8 cellular contexts compared by ENCODE assay signal in the genomic region with DNA sequence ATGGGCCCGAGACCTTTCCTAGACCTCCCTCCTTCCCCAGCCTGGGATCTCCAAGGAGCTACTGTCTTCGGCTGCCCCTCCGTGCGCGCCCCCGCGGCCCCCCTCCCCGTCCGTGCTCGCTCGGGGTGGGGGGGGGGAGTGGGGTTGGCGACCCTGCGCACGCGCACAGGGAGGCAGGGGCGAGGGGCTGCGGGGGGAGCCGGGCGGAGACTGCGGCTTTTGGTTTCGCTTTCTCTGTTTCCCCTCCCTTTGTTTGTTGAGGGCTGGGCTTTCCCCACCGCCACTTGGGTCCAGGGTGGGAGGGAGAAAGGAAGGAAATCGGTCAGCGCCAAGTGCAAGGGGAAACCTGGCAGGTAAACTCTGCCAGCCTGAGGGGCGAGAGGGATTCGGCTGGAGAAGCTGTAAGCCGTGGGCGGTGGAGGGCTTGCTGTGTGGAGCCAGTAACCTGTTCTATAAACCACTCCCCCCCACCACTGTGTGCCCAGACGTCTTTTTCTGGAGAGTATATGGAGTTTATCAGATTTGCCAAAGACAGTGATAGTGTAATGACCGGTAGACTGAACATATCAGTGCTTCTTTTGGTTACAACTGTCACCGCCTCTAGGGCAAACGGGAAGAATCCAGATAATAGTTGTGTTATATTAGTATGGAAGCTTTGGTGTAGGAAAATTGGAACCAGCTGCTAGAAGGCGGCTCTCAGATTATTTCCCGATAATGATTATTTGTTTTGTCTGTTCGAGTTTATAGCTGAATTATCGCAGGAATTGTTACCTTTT. TPM values are rescaled to one million over a fixed set of nuclear protein-coding genes. Genes with fewer than 3 reads are reported as not detected.
A peak's percentile ranks its signal among the peaks of the same experiment; 100 is the strongest.
DNase-seq lines count a peak whose midpoint lies in the region; ATAC-seq and TF ChIP-seq lines count a peak whose summit lies in the region.

No MANE protein-coding gene starts in this region.

- H3K27ac Mint-ChIP-seq in activated naive CD4-positive, alpha-beta T cell treated with anti-CD3 and anti-CD28 coated beads, Interleukin-2, amount 50 U/mL, for 72 hours = peak overlapping the region; percentile 80 to 90

- no peaks in the 10 kb centered on the region for H3K9me2 ChIP-seq in SK-N-SH

- under 1% methylated on average over 14 of the region's 36 CpGs for WGBS in SK-N-SH (ENCODE audit: low lambda C conversion rate)
- WGBS in upper lobe of left lung, 2 donors = 1 to 2% methylated on average over 24 to 25 of the region's 36 CpGs

- H3K36me3 ChIP-seq in KMS-11 (ENCODE audit: insufficient read depth) (peaks cover 32% of the 10 kb centered on the region; the same call in 1 of the 2 replicates), SK-N-SH (replicated peaks in 1 of 2; ENCODE audit: control insufficient read depth in 1 of 2, insufficient read depth in 2 of 2, low read length in 1 of 2) (peaks cover 41 to 42% of the 10 kb centered on the region in 2 experiments), cardiac muscle cell (peaks cover 39% of the 10 kb centered on the region), upper lobe of left lung (peaks cover under 1 to 44% (median 10%) of the 10 kb centered on the region in 4 donors)

- no peaks in the 10 kb centered on the region for H3F3A ChIP-seq in SK-N-SH (replicated peaks; ENCODE audit: insufficient read depth)

- TF ChIP-seq EP300 in SK-N-SH (IDR thresholded peaks at IDR 0.05; ENCODE audit: borderline replicate concordance in 1 of 2, low read depth in 1 of 2, low read length in 1 of 2) = peak in 1 of 2 experiments; percentile 71; a peak in 1 of 4 replicates
- no peak for TF ChIP-seq EP300 in upper lobe of left lung (IDR thresholded peaks at IDR 0.05)

- intact Hi-C loops in posterior cingulate gyrus (cut with DNase I) = loop anchor here (2.0 to 10.0 kb wide), 2 partner anchors 17 to 49 kb away; a partner anchor contains a TSS

- H3K27ac ChIP-seq in KMS-11 = peak overlapping the region; percentile 89
- peak overlapping the region; percentile 94 to 99 for H3K27ac ChIP-seq in SK-N-SH (ENCODE audit: low read depth in 2 of 2, low read length in 1 of 2)
- peak overlapping the region; percentile 95 for H3K27ac ChIP-seq in cardiac muscle cell
- H3K27ac ChIP-seq in upper lobe of left lung = peak overlapping the region; percentile 97 to 100 (median 99)

- CTCF ChIA-PET in SK-N-SH (lab: Yijun Ruan, JAX) = interaction anchor here (0.6 to 1.3 kb wide), 7 partner anchors 14 to 647 kb away, joined by 3 to 4 read pairs (median 3); a partner anchor contains a TSS

- peak; percentile 46 for ATAC-seq in GM21717 (IDR thresholded peaks at IDR 0.05; ENCODE audit: unreplicated experiment)
- peak; percentile 67 to 70 for ATAC-seq in activated naive CD4-positive, alpha-beta T cell treated with anti-CD3 and anti-CD28 coated beads, Interleukin-2, amount 50 U/mL, for 72 hours
- ATAC-seq in upper lobe of left lung (ENCODE audit: low FRiP score in 2 of 2) = peak; percentile 70 to 79

- no peak for TF ChIP-seq POLR2A in upper lobe of left lung (IDR thresholded peaks at IDR 0.05)

- H3K4me1 ChIP-seq in KMS-11 (ENCODE audit: low read depth, poor library complexity, severe bottlenecking) (peaks cover 54% of the 10 kb centered on the region), SK-N-SH (ENCODE audit: control insufficient read depth in 1 of 2, insufficient read depth in 2 of 2, low read depth in 1 of 2, low read length in 1 of 2) (peaks cover 20 to 28% of the 10 kb centered on the region in 2 experiments; a peak in 3 of 4 replicates), cardiac muscle cell (ENCODE audit: low read depth) (peaks cover 21% of the 10 kb centered on the region), upper lobe of left lung (peaks cover 46 to 61% (median 57%) of the 10 kb centered on the region in 4 donors)

- H3K9me3 ChIP-seq in SK-N-SH (no peaks in the 10 kb centered on the region), cardiac muscle cell (ENCODE audit: low read depth) (no peaks in the 10 kb centered on the region), upper lobe of left lung (no peaks in the 10 kb centered on the region)

- POLR2A ChIA-PET in SK-N-SH (lab: Yijun Ruan, JAX) = interaction anchor here (0.6 to 2.8 kb wide), 11 partner anchors 8 to 644 kb away, joined by 3 to 17 read pairs (median 4); a partner anchor contains a TSS

- H4K20me1 ChIP-seq in KMS-11 (ENCODE audit: insufficient read depth) (peaks cover 39% of the 10 kb centered on the region), SK-N-SH (ENCODE audit: insufficient read depth) (peaks cover 49% of the 10 kb centered on the region)

- H3K79me2 ChIP-seq in KMS-11 (ENCODE audit: insufficient read depth, low read depth) (peaks cover 80% of the 10 kb centered on the region), SK-N-SH (ENCODE audit: insufficient read depth) (peaks cover 88% of the 10 kb centered on the region)

- TF ChIP-seq RAD21 in SK-N-SH (IDR thresholded peaks at IDR 0.05; ENCODE audit: low read length) = no peak

- H3K4me3 ChIP-seq in KMS-11 (IDR thresholded peaks at IDR 0.05; ENCODE audit: insufficient read depth, low read depth, low read length) (no peak overlapping the region), SK-N-SH (ENCODE audit: low read depth in 2 of 2, low read length in 1 of 2) (peak overlapping the region; percentile 86 to 99), cardiac muscle cell (peak overlapping the region; percentile 84), upper lobe of left lung (peak overlapping the region; percentile 74 to 97 (median 77))

- no peaks in the 10 kb centered on the region for H3K9me3 Mint-ChIP-seq in activated naive CD4-positive, alpha-beta T cell treated with anti-CD3 and anti-CD28 coated beads, Interleukin-2, amount 50 U/mL, for 72 hours

- peaks cover 40 to 54% of the 10 kb centered on the region in 2 donors for H3K36me3 Mint-ChIP-seq in activated naive CD4-positive, alpha-beta T cell treated with anti-CD3 and anti-CD28 coated beads, Interleukin-2, amount 50 U/mL, for 72 hours

- TF ChIP-seq CTCF in KMS-11 (conservative IDR thresholded peaks at IDR 0.05; ENCODE audit: low read depth, low read length) = no peak
- no peak for TF ChIP-seq CTCF in SK-N-SH (IDR thresholded peaks at IDR 0.05)
- no peak for TF ChIP-seq CTCF in cardiac muscle cell (IDR thresholded peaks at IDR 0.05; ENCODE audit: low read depth, low read length)
- no peak for TF ChIP-seq CTCF in upper lobe of left lung (IDR thresholded peaks at IDR 0.05)

- peak; percentile 79 for DNase-seq in DMS53 (lab: John Stamatoyannopoulos, UW)
- DNase-seq in SK-N-SH = peak; percentile 91
- peak; percentile 73 to 90 for DNase-seq in activated naive CD4-positive, alpha-beta T cell treated with anti-CD3 and anti-CD28 coated beads, Interleukin-2, amount 50 U/mL, for 72 hours (ENCODE audit: low spot score in 2 of 2)
- peak; percentile 45 to 78 for DNase-seq in cardiac muscle cell (ENCODE audit: low read depth in 1 of 2, low spot score in 1 of 2)
- DNase-seq in posterior cingulate gyrus = peak; percentile 37 to 92 (median 52)
- peak; percentile 81 to 93 for DNase-seq in upper lobe of left lung

- H2AFZ ChIP-seq in KMS-11 (ENCODE audit: low read depth) = peak overlapping the region; percentile 44; the same call in 1 of the 2 replicates
- no peak overlapping the region for H2AFZ ChIP-seq in SK-N-SH (ENCODE audit: low read depth)

- H3K4me2 ChIP-seq in KMS-11 = peak overlapping the region; percentile 91
- peak overlapping the region; percentile 81 for H3K4me2 ChIP-seq in SK-N-SH

- H3K27me3 ChIP-seq in KMS-11 (ENCODE audit: insufficient read depth, low read depth) (no peaks in the 10 kb centered on the region), SK-N-SH (ENCODE audit: insufficient read depth) (no peaks in the 10 kb centered on the region), cardiac muscle cell (no peaks in the 10 kb centered on the region), upper lobe of left lung (no peaks in the 10 kb centered on the region)

- H3K9ac ChIP-seq in KMS-11 = peak overlapping the region; percentile 96
- peak overlapping the region; percentile 97 for H3K9ac ChIP-seq in SK-N-SH

TF ChIP-seq in SK-N-SH, 30 proteins besides CTCF, POLR2A, EP300 and RAD21 (continues in another document):
- TF ChIP-seq FOSL2 (IDR thresholded peaks at IDR 0.05; ENCODE audit: borderline replicate concordance, low read depth) = no peak
- TF ChIP-seq, protein P1, sequence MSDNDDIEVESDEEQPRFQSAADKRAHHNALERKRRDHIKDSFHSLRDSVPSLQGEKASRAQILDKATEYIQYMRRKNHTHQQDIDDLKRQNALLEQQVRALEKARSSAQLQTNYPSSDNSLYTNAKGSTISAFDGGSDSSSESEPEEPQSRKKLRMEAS (IDR thresholded peaks at IDR 0.05; ENCODE audit: low read depth) = no peak
- no peak for TF ChIP-seq NFIC (IDR thresholded peaks at IDR 0.05; ENCODE audit: borderline replicate concordance)
- TF ChIP-seq ELF1 (IDR thresholded peaks at IDR 0.05) = no peak

RNA-seq across cellular contexts. Expression of a gene that starts 0.7 kb away (rescaled TPM):
- polyA plus RNA-seq in SK-N-SH (2012; rRNA removed) = 103 and 125 TPM in 2 replicates
- 158 and 193 TPM in 2 replicates for polyA plus RNA-seq in SK-N-SH (2012; cell fraction: cytosol; rRNA removed)
- polyA plus RNA-seq in SK-N-SH (2012; cell fraction: nucleus; rRNA removed) = 40.3 and 72.0 TPM in 2 replicates
- total RNA-seq in activated naive CD4-positive, alpha-beta T cell treated with anti-CD3 and anti-CD28 coated beads, Interleukin-2, amount 50 U/mL, for 72 hours = 100 to 1,000 TPM; 134 to 139 TPM
- total RNA-seq in cardiac muscle cell = 96.1 and 130 TPM in 2 replicates
- polyA plus RNA-seq in cardiac muscle cell = 153 and 202 TPM in 2 replicates
- 100 to 1,000 TPM in 3 of 6 donors, 10 to 100 TPM in 3; 35.6 to 141 (median 94.0) TPM for total RNA-seq in upper lobe of left lung

RNA-seq across cellular contexts. Expression of a gene that starts 24.3 kb away (rescaled TPM):
- polyA plus RNA-seq in SK-N-SH (2012; rRNA removed) = 30.7 and 36.5 TPM in 2 replicates
- 41.3 and 45.7 TPM in 2 replicates for polyA plus RNA-seq in SK-N-SH (2012; cell fraction: cytosol; rRNA removed)
- 25.2 and 43.6 TPM in 2 replicates for polyA plus RNA-seq in SK-N-SH (2012; cell fraction: nucleus; rRNA removed)
- 10 to 100 TPM; 50.7 to 53.9 TPM for total RNA-seq in activated naive CD4-positive, alpha-beta T cell treated with anti-CD3 and anti-CD28 coated beads, Interleukin-2, amount 50 U/mL, for 72 hours
- 38.8 and 65.2 TPM in 2 replicates for total RNA-seq in cardiac muscle cell
- polyA plus RNA-seq in cardiac muscle cell = 60.7 and 78.6 TPM in 2 replicates
- total RNA-seq in upper lobe of left lung = 10 to 100 TPM; 20.9 to 60.8 (median 29.3) TPM

RNA-seq across cellular contexts. Expression of a gene that starts 50.7 kb away (rescaled TPM):
- 9.8 and 12.4 TPM in 2 replicates for polyA plus RNA-seq in SK-N-SH (2012; rRNA removed)
- polyA plus RNA-seq in SK-N-SH (2012; cell fraction: cytosol; rRNA removed) = 13.1 and 13.5 TPM in 2 replicates
- polyA plus RNA-seq in SK-N-SH (2012; cell fraction: nucleus; rRNA removed) = 5.4 and 9.7 TPM in 2 replicates
- total RNA-seq in activated naive CD4-positive, alpha-beta T cell treated with anti-CD3 and anti-CD28 coated beads, Interleukin-2, amount 50 U/mL, for 72 hours = 10 to 100 TPM; 26.1 to 28.9 TPM
- total RNA-seq in cardiac muscle cell = 16.4 and 17.6 TPM in 2 replicates
- 16.4 and 25.0 TPM in 2 replicates for polyA plus RNA-seq in cardiac muscle cell
- 10 to 100 TPM in 4 of 6 donors, 1 to 10 TPM in 2; 7.9 to 19.8 (median 17.2) TPM for total RNA-seq in upper lobe of left lung
